Comparison of ENCODE assay signal across 1 cellular context in the genomic region with DNA sequence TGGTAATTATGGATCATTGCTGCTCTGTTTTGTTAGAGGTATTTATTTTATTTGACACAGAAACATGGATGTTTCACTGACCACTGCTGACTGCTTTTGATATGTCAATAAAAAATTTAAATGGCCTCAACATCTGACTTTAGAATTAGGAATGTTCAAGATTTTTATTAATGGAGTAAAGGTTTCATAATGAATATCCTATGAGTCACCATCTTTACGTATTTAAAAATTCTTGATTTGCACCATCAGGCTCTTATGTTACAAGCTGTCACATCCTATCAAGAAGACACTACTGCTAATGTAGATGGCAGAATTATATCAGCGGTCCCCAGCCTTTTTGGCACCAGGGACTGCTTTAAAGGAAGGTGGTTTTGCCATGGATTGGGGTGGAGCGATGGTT.
TF ChIP-seq lines count a peak whose summit lies in the region.

No MANE protein-coding gene starts in this region.

TF ChIP-seq in IMR-90, 13 proteins besides CTCF, POLR2A, EP300 and RAD21 (continued from another document):
- TF ChIP-seq CHD1 (IDR thresholded peaks at IDR 0.05; ENCODE audit: low read depth, low read length) (no peak), MAFK (IDR thresholded peaks at IDR 0.05; ENCODE audit: low read depth, low read length) (no peak), SMC3 (IDR thresholded peaks at IDR 0.05; ENCODE audit: low read depth, low read length) (no peak), RCOR1 (IDR thresholded peaks at IDR 0.05; ENCODE audit: insufficient replicate concordance, low read length) (no peak), RFX5 (IDR thresholded peaks at IDR 0.05; ENCODE audit: low read depth, low read length) (no peak), BHLHE40 (IDR thresholded peaks at IDR 0.05; ENCODE audit: low read depth, low read length) (no peak)
